Comparison of ENCODE assay signal across 8 cellular contexts in the genomic region with DNA sequence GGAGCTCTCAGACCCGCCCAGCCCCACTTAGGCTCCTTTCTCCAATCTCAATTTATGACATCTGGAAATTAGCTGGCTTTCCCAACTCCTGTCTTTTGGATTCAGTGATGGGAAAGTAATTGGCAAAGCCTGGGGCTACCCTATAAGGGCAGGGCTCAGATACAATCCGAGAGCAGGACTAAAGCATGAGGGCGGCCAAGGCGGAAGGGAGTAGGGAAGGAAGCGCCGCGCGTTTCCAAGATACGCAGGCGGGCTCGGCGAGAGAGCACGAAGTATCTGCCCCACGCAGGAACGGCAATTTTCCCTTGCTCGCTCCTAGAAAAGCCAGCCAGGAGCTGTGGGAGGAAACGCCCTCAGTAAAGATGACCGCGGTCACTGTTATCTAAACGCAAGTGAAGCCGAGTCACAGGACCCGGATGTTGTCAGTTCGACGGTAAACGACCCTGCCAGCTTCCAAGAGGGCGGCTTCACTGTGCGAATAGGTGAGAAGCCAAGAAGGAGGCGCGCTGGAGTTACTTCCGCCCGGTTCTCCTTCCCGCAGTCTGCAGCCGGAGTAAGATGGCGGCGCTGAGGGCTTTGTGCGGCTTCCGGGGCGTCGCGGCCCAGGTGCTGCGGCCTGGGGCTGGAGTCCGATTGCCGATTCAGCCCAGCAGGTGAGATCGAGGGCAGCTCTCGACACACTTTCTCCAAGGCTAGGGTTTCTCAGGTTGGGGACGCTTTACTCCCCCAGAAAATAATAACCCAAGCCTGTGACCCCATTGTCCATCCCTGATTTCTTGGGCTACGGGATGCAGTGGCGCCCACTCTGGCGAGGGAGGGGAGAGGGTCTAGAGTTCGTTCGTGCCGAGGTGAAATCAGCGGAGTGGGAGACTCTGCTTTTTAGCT. TPM values are rescaled to one million over a fixed set of nuclear protein-coding genes. Genes with fewer than 3 reads are reported as not detected.
DNase-seq lines count a peak whose midpoint lies in the region; ATAC-seq and TF ChIP-seq lines count a peak whose summit lies in the region.

A gene (plus strand): TSS at position 540 of the 885 bp plus-strand sequence. CDS start 19 bp downstream, at position 559.

- peaks cover 61% of the 10 kb centered on the region for H3K4me1 Mint-ChIP-seq in activated CD4-positive, alpha-beta T cell treated with anti-CD3 and anti-CD28 coated beads, Interleukin-2, amount 10 ng/mL, durations not matched to agents 24 days and 14 days

- H3K27ac ChIP-seq in C4-2B (peak within 1 kb of the TSS; percentile 88), coronary artery (peak within 1 kb of the TSS; percentile 97 to 98), layer of hippocampus (ENCODE audit: low read depth, low read length) (peak within 1 kb of the TSS; percentile 96)

- DNase-seq in NCI-H526 treated with DMSO at 0.1 percent for 48 hours (lab: John Stamatoyannopoulos, UW) (peak; percentile 100), coronary artery (ENCODE audit: low spot score) (peak; percentile 99)
- peak; percentile 98 for DNase-seq in activated CD4-positive, alpha-beta T cell treated with anti-CD3 and anti-CD28 coated beads, Interleukin-2, amount 10 ng/mL, durations not matched to agents 24 days and 14 days
- DNase-seq in stimulated activated CD4-positive, alpha-beta T cell treated with anti-CD3 and anti-CD28 coated beads, Interleukin-1b, Interleukin-23, amount 100 ng/mL, for 4 hours (ENCODE audit: low read depth in 2 of 2), result peak; percentile 82 to 90

- ATAC-seq in GM19328 (IDR thresholded peaks at IDR 0.05; ENCODE audit: unreplicated experiment) (peak; percentile 94), HG03520 (IDR thresholded peaks at IDR 0.05; ENCODE audit: unreplicated experiment) (peak; percentile 97)

- no peaks in the 10 kb centered on the region for H3K27me3 ChIP-seq in layer of hippocampus (ENCODE audit: control insufficient read depth, insufficient read depth, low read length)

- H3K9me3 Mint-ChIP-seq in activated CD4-positive, alpha-beta T cell treated with anti-CD3 and anti-CD28 coated beads, Interleukin-2, amount 10 ng/mL, durations not matched to agents 24 days and 14 days, result no peaks in the 10 kb centered on the region

- peaks cover 25% of the 10 kb centered on the region for H3K36me3 Mint-ChIP-seq in activated CD4-positive, alpha-beta T cell treated with anti-CD3 and anti-CD28 coated beads, Interleukin-2, amount 10 ng/mL, durations not matched to agents 24 days and 14 days (ENCODE audit: low read depth)

- TF ChIP-seq CTCF in C4-2B (conservative IDR thresholded peaks at IDR 0.05) (no peak; the same call in 1 of the 2 replicates), coronary artery (IDR thresholded peaks at IDR 0.05) (no peak)

- H3K27ac Mint-ChIP-seq in activated CD4-positive, alpha-beta T cell treated with anti-CD3 and anti-CD28 coated beads, Interleukin-2, amount 10 ng/mL, durations not matched to agents 24 days and 14 days, result peak within 1 kb of the TSS; percentile 96

- H3K4me3 ChIP-seq in coronary artery, result peak within 1 kb of the TSS; percentile 94

- H3K27me3 Mint-ChIP-seq in activated CD4-positive, alpha-beta T cell treated with anti-CD3 and anti-CD28 coated beads, Interleukin-2, amount 10 ng/mL, durations not matched to agents 24 days and 14 days, result no peaks in the 10 kb centered on the region

- intact Hi-C loops in activated CD4-positive, alpha-beta T cell treated with anti-CD3 and anti-CD28 coated beads, Interleukin-2, amount 10 ng/mL, durations not matched to agents 24 days and 14 days (cut with micrococcal nuclease), result loop anchor here (1.0 to 2.0 kb wide), 4 partner anchors 17 to 157 kb away; a partner anchor contains a TSS

- peak within 1 kb of the TSS; percentile 94 for H3K4me3 Mint-ChIP-seq in activated CD4-positive, alpha-beta T cell treated with anti-CD3 and anti-CD28 coated beads, Interleukin-2, amount 10 ng/mL, durations not matched to agents 24 days and 14 days

RNA-seq across cellular contexts. Expression of the gene that starts here (rescaled TPM):
- 88.4 and 89.6 TPM in 2 replicates for total RNA-seq in activated CD4-positive, alpha-beta T cell treated with anti-CD3 and anti-CD28 coated beads, Interleukin-2, amount 10 ng/mL, durations not matched to agents 24 days and 14 days

Comparison
In these comparisons a context has a peak if more than half of its experiments do, and no peak if none do; other contexts are left out.
1. Peak in every context shown above with its lines: DNase-seq, ATAC-seq, H3K4me3 ChIP-seq and H3K27ac ChIP-seq.